Comparison of ENCODE assay signal across 8 cellular contexts in the genomic region with DNA sequence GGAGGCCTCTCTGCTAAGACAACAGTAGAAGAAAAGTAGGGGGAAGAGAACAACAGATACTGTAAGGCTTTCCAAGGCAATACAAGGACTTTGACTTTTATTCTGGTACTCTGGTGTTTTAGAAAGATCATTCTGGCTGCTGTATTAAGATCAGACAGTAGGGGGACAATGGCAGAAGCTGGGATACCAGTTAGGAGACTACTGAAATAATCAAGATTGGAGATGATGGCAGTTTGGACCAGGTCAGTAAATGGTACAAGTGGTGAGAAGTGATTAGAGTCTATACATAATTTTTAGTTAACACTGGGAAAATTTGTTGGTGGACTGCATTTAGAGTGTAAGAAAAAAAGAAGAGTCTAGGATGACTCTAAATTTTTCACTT.
DNase-seq lines count a peak whose midpoint lies in the region; ATAC-seq and TF ChIP-seq lines count a peak whose summit lies in the region.

No MANE protein-coding gene starts in this region.

- DNase-seq in EL, result peak; percentile 48
- DNase-seq in SK-N-DZ (ENCODE audit: low spot score), result peak; percentile 20
- DNase-seq in foreskin melanocyte, result peak; percentile 30
- DNase-seq in upper lobe of left lung, result no peak
- no peak for DNase-seq in activated gamma-delta T cell treated with Interleukin-2 at 50 U/mL for 16 hours
- no peak for DNase-seq in T-helper 2 cell treated with Interferon-gamma antibody and Interleukin-4, amounts not matched to agents 5 μg/mL and 100 μg/mL, for 36 hours (ENCODE audit: low spot score)
- no peak for DNase-seq in activated effector memory CD4-positive, alpha-beta T cell treated with Interleukin-2 at 50 U/mL for 16 hours

- H3K4me1 ChIP-seq in upper lobe of left lung, result no peaks in the 10 kb centered on the region

- H3K27me3 Mint-ChIP-seq in T-helper 2 cell treated with Interferon-gamma antibody and Interleukin-4, amounts not matched to agents 5 μg/mL and 100 μg/mL, for 36 hours (ENCODE audit: low read depth), result no peaks in the 10 kb centered on the region

- no peaks in the 10 kb centered on the region for H3K9me3 ChIP-seq in upper lobe of left lung

- TF ChIP-seq CTCF in upper lobe of left lung (IDR thresholded peaks at IDR 0.05), result peak in 4 of 6 experiments; percentile 27 to 46 (median 42)

- no peak for TF ChIP-seq POLR2A in upper lobe of left lung (IDR thresholded peaks at IDR 0.05)

- H3K4me3 Mint-ChIP-seq in T-helper 2 cell treated with Interferon-gamma antibody and Interleukin-4, amounts not matched to agents 5 μg/mL and 100 μg/mL, for 36 hours, result no peak overlapping the region

- H3K4me1 Mint-ChIP-seq in T-helper 2 cell treated with Interferon-gamma antibody and Interleukin-4, amounts not matched to agents 5 μg/mL and 100 μg/mL, for 36 hours (ENCODE audit: low read depth), result no peaks in the 10 kb centered on the region

- ATAC-seq in HG02870 (IDR thresholded peaks at IDR 0.05; ENCODE audit: unreplicated experiment) (peak; percentile 61), upper lobe of left lung (ENCODE audit: low FRiP score in 2 of 2) (peak in 1 of 2 donors; percentile 56)

- no peaks in the 10 kb centered on the region for H3K9me3 Mint-ChIP-seq in T-helper 2 cell treated with Interferon-gamma antibody and Interleukin-4, amounts not matched to agents 5 μg/mL and 100 μg/mL, for 36 hours

- H3K27ac Mint-ChIP-seq in T-helper 2 cell treated with Interferon-gamma antibody and Interleukin-4, amounts not matched to agents 5 μg/mL and 100 μg/mL, for 36 hours, result no peak overlapping the region

- no peak overlapping the region for H3K27ac ChIP-seq in upper lobe of left lung

- no peak for TF ChIP-seq EP300 in upper lobe of left lung (IDR thresholded peaks at IDR 0.05)

- H3K36me3 ChIP-seq in upper lobe of left lung, result peaks cover 12 to 77% (median 36%) of the 10 kb centered on the region in 4 donors

- H3K4me3 ChIP-seq in upper lobe of left lung, result no peak overlapping the region

- H3K36me3 Mint-ChIP-seq in T-helper 2 cell treated with Interferon-gamma antibody and Interleukin-4, amounts not matched to agents 5 μg/mL and 100 μg/mL, for 36 hours (ENCODE audit: low read depth), result peaks cover 51% of the 10 kb centered on the region

- H3K27me3 ChIP-seq in upper lobe of left lung, result no peaks in the 10 kb centered on the region

Comparison
In these comparisons a context has a peak if more than half of its experiments do, and no peak if none do; other contexts are left out.
1. DNase-seq: peak in EL (single experiment), SK-N-DZ (single experiment) and foreskin melanocyte (single experiment); none in upper lobe of left lung (0 of 2), activated gamma-delta T cell treated with Interleukin-2 at 50 U/mL for 16 hours (single experiment), T-helper 2 cell treated with Interferon-gamma antibody and Interleukin-4, amounts not matched to agents 5 μg/mL and 100 μg/mL, for 36 hours (single experiment) and activated effector memory CD4-positive, alpha-beta T cell treated with Interleukin-2 at 50 U/mL for 16 hours (single experiment).